In the genomic region with DNA sequence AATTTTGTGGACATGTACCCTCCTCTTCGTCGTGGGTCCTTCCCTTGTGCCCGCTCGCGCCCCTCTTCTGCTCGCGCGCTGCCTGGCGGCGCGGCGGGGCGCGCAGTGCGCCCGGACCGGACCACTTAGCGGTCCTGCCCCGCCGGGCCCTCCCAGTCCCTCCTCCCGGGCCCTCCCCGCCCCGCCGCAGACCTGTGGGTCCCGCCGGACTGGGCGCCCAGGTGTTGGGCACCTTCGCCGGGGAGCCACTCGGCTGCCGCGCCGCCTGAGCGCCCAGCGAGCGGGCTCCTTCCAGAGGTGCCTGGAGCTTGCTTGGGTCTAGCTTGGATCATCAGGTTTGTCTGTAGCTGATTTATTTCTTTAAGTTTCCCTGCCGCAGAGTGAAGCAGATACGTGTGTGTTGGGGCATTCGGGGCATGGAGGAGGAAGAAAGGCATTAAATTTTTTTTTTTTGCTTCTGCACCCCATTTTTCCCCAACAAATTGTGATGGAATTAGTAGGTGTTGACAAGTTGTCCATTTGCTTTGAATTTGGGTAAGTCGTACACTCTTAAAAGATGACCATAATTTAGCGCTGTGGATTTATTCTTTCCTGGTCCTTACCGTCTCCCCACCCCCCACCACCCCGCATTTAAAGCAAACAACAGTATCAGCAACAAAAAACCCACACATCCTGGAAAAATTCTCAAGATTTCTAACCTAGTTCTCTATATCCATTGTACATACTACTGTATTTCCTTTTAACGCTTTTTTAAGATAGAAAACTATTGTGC, we compare ENCODE assay signal across 8 cellular contexts. TPM values are rescaled to one million over a fixed set of nuclear protein-coding genes. Genes with fewer than 3 reads are reported as not detected.
DNase-seq lines count a peak whose midpoint lies in the region; ATAC-seq and TF ChIP-seq lines count a peak whose summit lies in the region.

No MANE protein-coding gene starts in this region.

- in situ Hi-C loops in astrocyte of the cerebellum (cut with HindIII; ENCODE audit: low sequenced_read_pairs) = no loop called here

- TF ChIP-seq CTCF in GM20000 (IDR thresholded peaks at IDR 0.05; ENCODE audit: extremely low read depth, missing control alignments) (no peak), astrocyte of the cerebellum (IDR thresholded peaks at IDR 0.05; ENCODE audit: low read depth, low read length, missing control alignments) (no peak)

- H3K4me3 ChIP-seq in SK-N-MC = peak overlapping the region; percentile 77
- peak overlapping the region; percentile 89 for H3K4me3 ChIP-seq in astrocyte of the cerebellum (ENCODE audit: low read depth, low read length)
- H3K4me3 ChIP-seq in iPS-15b (ENCODE audit: low read depth, low read length) = peak overlapping the region; percentile 93
- peak overlapping the region; percentile 76 to 87 (median 84) for H3K4me3 ChIP-seq in skeletal muscle tissue (ENCODE audit: low read length in 3 of 3)

- H3K36me3 ChIP-seq in SK-N-MC (ENCODE audit: insufficient read depth, low read length) (no peaks in the 10 kb centered on the region), iPS-15b (ENCODE audit: control insufficient read depth, insufficient read depth, low read length) (no peaks in the 10 kb centered on the region), skeletal muscle tissue (ENCODE audit: control insufficient read depth in 3 of 3, insufficient read depth in 3 of 3, low read length in 3 of 3) (no peaks in the 10 kb centered on the region)

- H3K27me3 ChIP-seq in iPS-15b (ENCODE audit: control insufficient read depth, insufficient read depth, low read length) (no peaks in the 10 kb centered on the region), skeletal muscle tissue (ENCODE audit: control insufficient read depth in 3 of 3, insufficient read depth in 3 of 3, low read length in 3 of 3) (no peaks in the 10 kb centered on the region)

- no peak overlapping the region for H3K27ac ChIP-seq in SK-N-MC
- peak overlapping the region; percentile 91 for H3K27ac ChIP-seq in skeletal muscle tissue (ENCODE audit: low read depth, low read length)

- H3K9ac ChIP-seq in SK-N-MC (ENCODE audit: insufficient read length) (peak overlapping the region; percentile 80), iPS-15b (ENCODE audit: low read depth, low read length) (peak overlapping the region; percentile 93), skeletal muscle tissue (ENCODE audit: low read depth in 1 of 3, low read length in 3 of 3) (peak overlapping the region; percentile 88 to 92 (median 89))

- H3K9me3 ChIP-seq in SK-N-MC (ENCODE audit: low read depth, low read length) (no peaks in the 10 kb centered on the region), iPS-15b (ENCODE audit: control insufficient read depth, insufficient read depth, low read length) (no peaks in the 10 kb centered on the region), skeletal muscle tissue (ENCODE audit: control insufficient read depth in 3 of 3, low read length in 3 of 3) (no peaks in the 10 kb centered on the region)

- DNase-seq in DMS153 (lab: John Stamatoyannopoulos, UW) = peak; percentile 37
- DNase-seq in GM20000 (ENCODE audit: low spot score) = peak; percentile 66
- DNase-seq in SK-N-MC (ENCODE audit: low read depth, low spot score) = no peak
- DNase-seq in astrocyte of the cerebellum (ENCODE audit: low read depth) = no peak
- DNase-seq in T1000 (lab: John Stamatoyannopoulos, UW) = no peak

- peak; percentile 24 for ATAC-seq in HG03571 (IDR thresholded peaks at IDR 0.05; ENCODE audit: unreplicated experiment)

- H3K4me1 ChIP-seq in iPS-15b (ENCODE audit: control insufficient read depth, insufficient read depth, low read length) (peaks cover 30% of the 10 kb centered on the region), skeletal muscle tissue (ENCODE audit: control insufficient read depth in 3 of 3, insufficient read depth in 3 of 3, low read length in 3 of 3) (peaks cover 6 to 17% (median 14%) of the 10 kb centered on the region in 3 donors)

RNA-seq across cellular contexts. Expression of gene C1GALT1, which starts 0.9 kb away (rescaled TPM):
- total RNA-seq in skeletal muscle tissue = 8.4 TPM

Comparison
In these comparisons a context has a peak if more than half of its experiments do, and no peak if none do; other contexts are left out.
1. DNase-seq: peak in DMS153 (single experiment) and GM20000 (single experiment); none in SK-N-MC (single experiment), astrocyte of the cerebellum (single experiment) and T1000 (single experiment).
2. Peak in every context shown above with its lines, with median percentiles within 50 percentile points of each other: H3K4me3 ChIP-seq and H3K9ac ChIP-seq.